In the genomic region with DNA sequence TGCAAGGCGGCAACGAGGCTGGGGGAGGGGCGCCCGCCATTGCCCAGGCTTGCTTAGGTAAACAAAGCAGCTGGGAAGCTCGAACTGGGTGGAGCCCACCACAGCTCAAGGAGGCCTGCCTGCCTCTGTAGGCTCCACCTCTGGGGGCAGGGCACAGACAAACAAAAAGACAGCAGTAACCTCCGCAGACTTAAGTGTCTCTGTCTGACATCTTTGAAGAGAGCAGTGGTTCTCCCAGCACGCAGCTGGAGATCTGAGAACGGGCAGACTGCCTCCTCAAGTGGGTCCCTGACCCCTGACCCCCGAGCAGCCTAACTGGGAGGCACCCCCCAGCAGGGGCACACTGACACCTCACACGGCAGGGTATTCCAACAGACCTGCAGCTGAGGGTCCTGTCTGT, we compare ENCODE assay signal across 2 cellular contexts. TPM values are rescaled to one million over a fixed set of nuclear protein-coding genes. Genes with fewer than 3 reads are reported as not detected.
"Had no signal": no experiment of that assay in that cellular context is flagged by ENCODE, and none has a peak within 500 bp of the region (broad histone marks: within the 10 kb centered on the region; RNA-seq: fewer than 3 reads in every experiment).

No MANE protein-coding gene starts in this region.

RNA-seq across cellular contexts. Expression of a gene that starts 57.4 kb away (rescaled TPM):
- total RNA-seq: ascending aorta; T-helper 2 cell treated with Interferon-gamma antibody and Interleukin-4, amounts not matched to agents 100 ng/mL and 5 ng/mL, for 36 hours had no signal
